In genomic region chrX:131861088-131861787, GRCh38 we compare ENCODE assay signal across 17 cellular contexts.
"Had no signal": no experiment of that assay in that cellular context is flagged by ENCODE, and none has a peak within 500 bp of the region (broad histone marks: within the 10 kb centered on the region; RNA-seq: fewer than 3 reads in every experiment).

No MANE protein-coding gene starts in this region.

- H3K4me3 ChIP-seq: heart left ventricle, lung, psoas muscle, right lobe of liver, thoracic aorta, transverse colon had no signal

- DNase-seq: effector memory CD8-positive, alpha-beta T cell; heart left ventricle; hippocampal formation; left colon; left ventricle myocardium superior; naive thymus-derived CD4-positive, alpha-beta T cell; nephron progenitor cell; psoas muscle; retina; right lobe of liver; stimulated activated CD4-positive, alpha-beta T cell treated with anti-CD3 and anti-CD28 coated beads, Interleukin-4, amount 100 ng/mL, for 1 hour; stimulated activated naive CD8-positive, alpha-beta T cell treated with anti-CD3 and anti-CD28 coated beads, Interleukin-15, amount 100 ng/mL, for 72 hours; transverse colon had no signal

- H3K36me3 ChIP-seq: heart left ventricle, neutrophil, right lobe of liver, thoracic aorta, transverse colon had no signal

- H3K9me3 ChIP-seq: heart left ventricle, neutrophil, right lobe of liver, thoracic aorta, transverse colon had no signal

- H3K27ac ChIP-seq: heart left ventricle, neutrophil, psoas muscle, right lobe of liver, thoracic aorta, transverse colon had no signal

- ATAC-seq: effector memory CD8-positive, alpha-beta T cell; heart left ventricle; left colon; left ventricle myocardium superior; naive thymus-derived CD4-positive, alpha-beta T cell; psoas muscle; right lobe of liver; stimulated activated memory B cell treated with anti-CD40 and anti-IgM and Interleukin-4, amounts not matched to agents 10 μg/mL and 1 μg/mL and 100 μg/mL, for 72 hours; stimulated activated naive CD8-positive, alpha-beta T cell treated with anti-CD3 and anti-CD28 coated beads, Interleukin-15, amount 100 ng/mL, for 72 hours had no signal

- H3K27me3 ChIP-seq: neutrophil, transverse colon had no signal

- H3K4me1 ChIP-seq: heart left ventricle, psoas muscle, right lobe of liver, transverse colon had no signal
